1 cellular context compared by ENCODE assay signal in genomic region chr12:109775172-109775881, GRCh38.
TF ChIP-seq lines count a peak whose summit lies in the region.

No MANE protein-coding gene starts in this region.

TF ChIP-seq in K562, 482 proteins besides CTCF, POLR2A, EP300 and RAD21 (continued from another document):
- TF ChIP-seq KLF13 (tag; IDR thresholded peaks at IDR 0.05; ENCODE audit: borderline replicate concordance, low read depth) (no peak), BRD9 (IDR thresholded peaks at IDR 0.05; ENCODE audit: low read depth, partially characterized antibody) (no peak), NKRF (IDR thresholded peaks at IDR 0.05; ENCODE audit: borderline replicate concordance) (no peak), NFATC3 (IDR thresholded peaks at IDR 0.05) (no peak), ZNF398 (CRISPR knock-in tag; IDR thresholded peaks at IDR 0.05) (no peak), ZNF318 (IDR thresholded peaks at IDR 0.05; ENCODE audit: borderline replicate concordance in 1 of 2, low read depth in 1 of 2) (no peak), ZNF224 (CRISPR knock-in tag; IDR thresholded peaks at IDR 0.05) (no peak), CBX1 (IDR thresholded peaks at IDR 0.05; ENCODE audit: low read depth) (0 out of 2 replicates have a peak, but pooled peaks have one; percentile 33), ZBTB5 (IDR thresholded peaks at IDR 0.05) (no peak), HIVEP1 (CRISPR knock-in tag; IDR thresholded peaks at IDR 0.05) (no peak), MAZ (CRISPR knock-in tag; conservative IDR thresholded peaks at IDR 0.05 in 1 of 2, IDR thresholded peaks at IDR 0.05 in 1 of 2) (0 out of 4 replicates have a peak, but pooled peaks of 1 of the 2 experiments have one; percentile 23), NFXL1 (CRISPR knock-in tag; IDR thresholded peaks at IDR 0.05) (no peak), ARID4B (CRISPR knock-in tag; IDR thresholded peaks at IDR 0.05) (no peak), KDM1A (IDR thresholded peaks at IDR 0.05) (peak; percentile 7 to 49; a peak in 2 of 4 replicates), HDAC6 (IDR thresholded peaks at IDR 0.05; ENCODE audit: low read depth, low read length) (no peak), NR1H2 (CRISPR knock-in tag; IDR thresholded peaks at IDR 0.05) (no peak), NFRKB (IDR thresholded peaks at IDR 0.05; ENCODE audit: low read depth) (no peak), NEUROD1 (IDR thresholded peaks at IDR 0.05; ENCODE audit: borderline replicate concordance, low read depth, low read length, partially characterized antibody) (no peak), E2F8 (IDR thresholded peaks at IDR 0.05; ENCODE audit: low read depth, partially characterized antibody) (no peak), STAG1 (CRISPR knock-in tag; IDR thresholded peaks at IDR 0.05; ENCODE audit: borderline replicate concordance) (peak; percentile 94), ZFX (CRISPR knock-in tag; IDR thresholded peaks at IDR 0.05) (no peak), MEF2A (IDR thresholded peaks at IDR 0.05; ENCODE audit: control insufficient read depth, low read depth, low read length) (no peak)
